In genomic region chr5:178223828-178224335, GRCh38 we compare ENCODE assay signal across 1 cellular context.
TF ChIP-seq lines count a peak whose summit lies in the region.

No MANE protein-coding gene starts in this region.

TF ChIP-seq in GM23338, 12 proteins besides CTCF, POLR2A, EP300 and RAD21 (continued from another document):
- TF ChIP-seq, protein P1, sequence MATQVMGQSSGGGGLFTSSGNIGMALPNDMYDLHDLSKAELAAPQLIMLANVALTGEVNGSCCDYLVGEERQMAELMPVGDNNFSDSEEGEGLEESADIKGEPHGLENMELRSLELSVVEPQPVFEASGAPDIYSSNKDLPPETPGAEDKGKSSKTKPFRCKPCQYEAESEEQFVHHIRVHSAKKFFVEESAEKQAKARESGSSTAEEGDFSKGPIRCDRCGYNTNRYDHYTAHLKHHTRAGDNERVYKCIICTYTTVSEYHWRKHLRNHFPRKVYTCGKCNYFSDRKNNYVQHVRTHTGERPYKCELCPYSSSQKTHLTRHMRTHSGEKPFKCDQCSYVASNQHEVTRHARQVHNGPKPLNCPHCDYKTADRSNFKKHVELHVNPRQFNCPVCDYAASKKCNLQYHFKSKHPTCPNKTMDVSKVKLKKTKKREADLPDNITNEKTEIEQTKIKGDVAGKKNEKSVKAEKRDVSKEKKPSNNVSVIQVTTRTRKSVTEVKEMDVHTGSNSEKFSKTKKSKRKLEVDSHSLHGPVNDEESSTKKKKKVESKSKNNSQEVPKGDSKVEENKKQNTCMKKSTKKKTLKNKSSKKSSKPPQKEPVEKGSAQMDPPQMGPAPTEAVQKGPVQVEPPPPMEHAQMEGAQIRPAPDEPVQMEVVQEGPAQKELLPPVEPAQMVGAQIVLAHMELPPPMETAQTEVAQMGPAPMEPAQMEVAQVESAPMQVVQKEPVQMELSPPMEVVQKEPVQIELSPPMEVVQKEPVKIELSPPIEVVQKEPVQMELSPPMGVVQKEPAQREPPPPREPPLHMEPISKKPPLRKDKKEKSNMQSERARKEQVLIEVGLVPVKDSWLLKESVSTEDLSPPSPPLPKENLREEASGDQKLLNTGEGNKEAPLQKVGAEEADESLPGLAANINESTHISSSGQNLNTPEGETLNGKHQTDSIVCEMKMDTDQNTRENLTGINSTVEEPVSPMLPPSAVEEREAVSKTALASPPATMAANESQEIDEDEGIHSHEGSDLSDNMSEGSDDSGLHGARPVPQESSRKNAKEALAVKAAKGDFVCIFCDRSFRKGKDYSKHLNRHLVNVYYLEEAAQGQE (IDR thresholded peaks at IDR 0.05; ENCODE audit: unreplicated experiment), result no peak
- TF ChIP-seq NANOG (IDR thresholded peaks at IDR 0.05; ENCODE audit: borderline replicate concordance) (no peak), JUNB (IDR thresholded peaks at IDR 0.05; ENCODE audit: unreplicated experiment) (no peak), EZH2phosphoT487 (IDR thresholded peaks at IDR 0.05; ENCODE audit: unreplicated experiment) (no peak), STAT1 (IDR thresholded peaks at IDR 0.05; ENCODE audit: unreplicated experiment) (no peak), POLR2AphosphoS5 (IDR thresholded peaks at IDR 0.05; ENCODE audit: low read depth) (no peak), ZNF462 (CRISPR knock-in tag; IDR thresholded peaks at IDR 0.05) (no peak)
- TF ChIP-seq, protein P2, sequence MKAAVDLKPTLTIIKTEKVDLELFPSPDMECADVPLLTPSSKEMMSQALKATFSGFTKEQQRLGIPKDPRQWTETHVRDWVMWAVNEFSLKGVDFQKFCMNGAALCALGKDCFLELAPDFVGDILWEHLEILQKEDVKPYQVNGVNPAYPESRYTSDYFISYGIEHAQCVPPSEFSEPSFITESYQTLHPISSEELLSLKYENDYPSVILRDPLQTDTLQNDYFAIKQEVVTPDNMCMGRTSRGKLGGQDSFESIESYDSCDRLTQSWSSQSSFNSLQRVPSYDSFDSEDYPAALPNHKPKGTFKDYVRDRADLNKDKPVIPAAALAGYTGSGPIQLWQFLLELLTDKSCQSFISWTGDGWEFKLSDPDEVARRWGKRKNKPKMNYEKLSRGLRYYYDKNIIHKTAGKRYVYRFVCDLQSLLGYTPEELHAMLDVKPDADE (IDR thresholded peaks at IDR 0.05), result no peak
